Comparison of ENCODE assay signal across 29 cellular contexts in genomic region chr9:137956039-137956438, GRCh38.
"Had no signal": no experiment of that assay in that cellular context is flagged by ENCODE, and none has a peak within 500 bp of the region (broad histone marks: within the 10 kb centered on the region; RNA-seq: fewer than 3 reads in every experiment).

No MANE protein-coding gene starts in this region.

- H3K27me3 Mint-ChIP-seq: progenitor cell of endocrine pancreas had no signal

- H3K27ac ChIP-seq: epithelial cell of prostate, gastrocnemius medialis, heart left ventricle, hepatocyte, left lung, parathyroid adenoma, right atrium auricular region, stomach, thyroid gland, vagina had no signal

- H3K27me3 ChIP-seq: gastrocnemius medialis, hepatocyte, right atrium auricular region, thyroid gland, vagina had no signal

- H2AFZ ChIP-seq: hepatocyte, parathyroid adenoma had no signal

- H3K36me3 ChIP-seq: gastrocnemius medialis, heart left ventricle, left lung, right atrium auricular region, stomach, thyroid gland, vagina had no signal

- H3K4me2 ChIP-seq: hepatocyte, smooth muscle cell had no signal

- H3K4me1 Mint-ChIP-seq: endodermal cell, nephron had no signal

- H3K4me3 ChIP-seq: dorsolateral prefrontal cortex, gastrocnemius medialis, heart left ventricle, hepatocyte, left lung, right atrium auricular region, smooth muscle cell, stomach, thyroid gland, vagina had no signal

- DNase-seq: effector CD8-positive, alpha-beta T cell; foreskin fibroblast; gastrocnemius medialis; left cardiac atrium; left lung; mesenchymal stem cell; midbrain; naive thymus-derived CD4-positive, alpha-beta T cell; stimulated activated CD4-positive, alpha-beta T cell treated with anti-CD3 and anti-CD28 coated beads, Interleukin-12 subunit alpha, Interleukin-12 subunit beta, amount 100 ng/mL, for 4 hours; stimulated activated CD4-positive, alpha-beta T cell treated with anti-CD3 and anti-CD28 coated beads, Interleukin-1b, Interleukin-23, amount 100 ng/mL, for 48 hours; stimulated activated CD4-positive, alpha-beta T cell treated with anti-CD3 and anti-CD28 coated beads, Interleukin-4, amount 100 ng/mL, for 1 hour; stimulated activated CD8-positive, alpha-beta memory T cell treated with anti-CD3 and anti-CD28 coated beads, Interleukin-4, amount 100 ng/mL, for 48 hours; stimulated activated naive CD4-positive, alpha-beta T cell; stomach; trophoblast cell had no signal

- ATAC-seq: esophagus mucosa; gastrocnemius medialis; heart left ventricle; left cardiac atrium; naive thymus-derived CD4-positive, alpha-beta T cell; sciatic nerve had no signal

- H3K4me1 ChIP-seq: gastrocnemius medialis, heart left ventricle, left lung, parathyroid adenoma, right atrium auricular region, stomach, thyroid gland, vagina had no signal

- H3K9me3 Mint-ChIP-seq: endodermal cell; naive thymus-derived CD4-positive, alpha-beta T cell had no signal

- H3K36me3 Mint-ChIP-seq: naive thymus-derived CD4-positive, alpha-beta T cell had no signal

- H3K27ac Mint-ChIP-seq: endodermal cell; naive thymus-derived CD4-positive, alpha-beta T cell; nephron; progenitor cell of endocrine pancreas had no signal

- H3K4me3 Mint-ChIP-seq: endodermal cell; naive thymus-derived CD4-positive, alpha-beta T cell; nephron had no signal

- H3K79me2 ChIP-seq: hepatocyte, parathyroid adenoma had no signal
